ENCODE assay signal across 1 cellular context in the genomic region with DNA sequence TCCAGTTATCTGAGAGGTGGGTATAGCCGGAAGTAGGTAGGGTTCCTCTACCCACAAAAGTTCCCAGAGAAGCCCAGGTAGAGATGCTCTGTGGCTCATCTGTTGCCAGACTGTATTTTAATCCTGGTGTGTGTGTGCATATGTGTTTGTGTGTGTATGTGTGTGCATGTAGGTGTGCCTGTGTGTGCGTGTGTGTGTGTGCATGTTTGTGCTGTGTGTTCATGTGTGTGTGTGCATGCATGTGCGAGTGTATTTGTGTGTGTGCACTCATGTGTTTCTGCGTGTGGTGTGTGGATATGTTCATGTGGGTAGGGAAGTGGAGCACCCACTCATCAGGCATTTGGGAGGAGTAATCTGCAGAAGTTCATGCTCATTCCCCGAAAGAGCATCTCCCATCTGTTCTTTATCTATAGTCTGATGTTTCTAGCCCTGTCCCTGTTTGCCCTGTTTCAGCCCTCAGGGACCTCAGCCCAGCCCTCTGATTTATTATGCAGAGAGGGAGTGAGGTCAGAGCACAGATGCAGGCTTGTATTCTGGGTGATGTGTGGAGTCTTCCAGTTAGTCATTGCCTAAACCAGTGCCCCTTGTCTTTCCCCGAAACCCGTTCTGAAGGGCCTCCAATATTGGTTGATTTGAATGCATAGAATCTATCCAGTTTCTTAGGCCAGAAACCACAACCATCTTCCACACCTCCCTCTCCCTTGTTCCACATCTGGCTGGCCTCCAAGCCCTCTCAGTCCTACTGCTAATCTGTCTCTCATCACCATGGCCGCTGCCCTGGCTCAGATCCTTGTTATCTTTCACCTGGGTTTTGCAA.
TF ChIP-seq lines count a peak whose summit lies in the region.

No MANE protein-coding gene starts in this region.

TF ChIP-seq in HEK293, 187 proteins besides CTCF, POLR2A, EP300 and RAD21:
- TF ChIP-seq, protein P1, sequence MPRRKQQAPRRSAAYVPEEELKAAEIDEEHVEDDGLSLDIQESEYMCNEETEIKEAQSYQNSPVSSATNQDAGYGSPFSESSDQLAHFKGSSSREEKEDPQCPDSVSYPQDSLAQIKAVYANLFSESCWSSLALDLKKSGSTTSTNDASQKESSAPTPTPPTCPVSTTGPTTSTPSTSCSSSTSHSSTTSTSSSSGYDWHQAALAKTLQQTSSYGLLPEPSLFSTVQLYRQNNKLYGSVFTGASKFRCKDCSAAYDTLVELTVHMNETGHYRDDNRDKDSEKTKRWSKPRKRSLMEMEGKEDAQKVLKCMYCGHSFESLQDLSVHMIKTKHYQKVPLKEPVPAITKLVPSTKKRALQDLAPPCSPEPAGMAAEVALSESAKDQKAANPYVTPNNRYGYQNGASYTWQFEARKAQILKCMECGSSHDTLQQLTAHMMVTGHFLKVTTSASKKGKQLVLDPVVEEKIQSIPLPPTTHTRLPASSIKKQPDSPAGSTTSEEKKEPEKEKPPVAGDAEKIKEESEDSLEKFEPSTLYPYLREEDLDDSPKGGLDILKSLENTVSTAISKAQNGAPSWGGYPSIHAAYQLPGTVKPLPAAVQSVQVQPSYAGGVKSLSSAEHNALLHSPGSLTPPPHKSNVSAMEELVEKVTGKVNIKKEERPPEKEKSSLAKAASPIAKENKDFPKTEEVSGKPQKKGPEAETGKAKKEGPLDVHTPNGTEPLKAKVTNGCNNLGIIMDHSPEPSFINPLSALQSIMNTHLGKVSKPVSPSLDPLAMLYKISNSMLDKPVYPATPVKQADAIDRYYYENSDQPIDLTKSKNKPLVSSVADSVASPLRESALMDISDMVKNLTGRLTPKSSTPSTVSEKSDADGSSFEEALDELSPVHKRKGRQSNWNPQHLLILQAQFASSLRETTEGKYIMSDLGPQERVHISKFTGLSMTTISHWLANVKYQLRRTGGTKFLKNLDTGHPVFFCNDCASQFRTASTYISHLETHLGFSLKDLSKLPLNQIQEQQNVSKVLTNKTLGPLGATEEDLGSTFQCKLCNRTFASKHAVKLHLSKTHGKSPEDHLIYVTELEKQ (tag by site-specific recombination; IDR thresholded peaks at IDR 0.05; ENCODE audit: borderline replicate concordance), result no peak
- TF ChIP-seq WT1 (tag by site-specific recombination; IDR thresholded peaks at IDR 0.05) (no peak), ZNF2 (tag by site-specific recombination; IDR thresholded peaks at IDR 0.05) (no peak), TCF7L2 (IDR thresholded peaks at IDR 0.05; ENCODE audit: borderline replicate concordance, low read depth, low read length) (no peak), ZBTB1 (tag by site-specific recombination; IDR thresholded peaks at IDR 0.05) (no peak), ZBTB17 (tag by site-specific recombination; IDR thresholded peaks at IDR 0.05) (0 out of 2 replicates have a peak, but pooled peaks have one; percentile 21), ZNF776 (tag by site-specific recombination; IDR thresholded peaks at IDR 0.05; ENCODE audit: borderline replicate concordance) (peak; percentile 40; the same call in 1 of the 2 replicates), ZNF792 (tag by site-specific recombination; IDR thresholded peaks at IDR 0.05) (no peak), BCL11B (tag by site-specific recombination; IDR thresholded peaks at IDR 0.05; ENCODE audit: low read depth) (no peak), ZNF664 (tag by site-specific recombination; IDR thresholded peaks at IDR 0.05) (no peak), ZSCAN30 (tag by site-specific recombination; IDR thresholded peaks at IDR 0.05) (no peak), ZNF274 (IDR thresholded peaks at IDR 0.05; ENCODE audit: low read length) (no peak), ZNF274 (tag by site-specific recombination; IDR thresholded peaks at IDR 0.05; ENCODE audit: borderline replicate concordance) (no peak), ZNF184 (tag by site-specific recombination; IDR thresholded peaks at IDR 0.05) (no peak), ZBTB8A (tag by site-specific recombination; IDR thresholded peaks at IDR 0.05) (peak; percentile 27; the same call in 1 of the 2 replicates)
- TF ChIP-seq, protein P2, sequence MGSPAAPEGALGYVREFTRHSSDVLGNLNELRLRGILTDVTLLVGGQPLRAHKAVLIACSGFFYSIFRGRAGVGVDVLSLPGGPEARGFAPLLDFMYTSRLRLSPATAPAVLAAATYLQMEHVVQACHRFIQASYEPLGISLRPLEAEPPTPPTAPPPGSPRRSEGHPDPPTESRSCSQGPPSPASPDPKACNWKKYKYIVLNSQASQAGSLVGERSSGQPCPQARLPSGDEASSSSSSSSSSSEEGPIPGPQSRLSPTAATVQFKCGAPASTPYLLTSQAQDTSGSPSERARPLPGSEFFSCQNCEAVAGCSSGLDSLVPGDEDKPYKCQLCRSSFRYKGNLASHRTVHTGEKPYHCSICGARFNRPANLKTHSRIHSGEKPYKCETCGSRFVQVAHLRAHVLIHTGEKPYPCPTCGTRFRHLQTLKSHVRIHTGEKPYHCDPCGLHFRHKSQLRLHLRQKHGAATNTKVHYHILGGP (tag by site-specific recombination; IDR thresholded peaks at IDR 0.05), result no peak
- TF ChIP-seq, protein P3, sequence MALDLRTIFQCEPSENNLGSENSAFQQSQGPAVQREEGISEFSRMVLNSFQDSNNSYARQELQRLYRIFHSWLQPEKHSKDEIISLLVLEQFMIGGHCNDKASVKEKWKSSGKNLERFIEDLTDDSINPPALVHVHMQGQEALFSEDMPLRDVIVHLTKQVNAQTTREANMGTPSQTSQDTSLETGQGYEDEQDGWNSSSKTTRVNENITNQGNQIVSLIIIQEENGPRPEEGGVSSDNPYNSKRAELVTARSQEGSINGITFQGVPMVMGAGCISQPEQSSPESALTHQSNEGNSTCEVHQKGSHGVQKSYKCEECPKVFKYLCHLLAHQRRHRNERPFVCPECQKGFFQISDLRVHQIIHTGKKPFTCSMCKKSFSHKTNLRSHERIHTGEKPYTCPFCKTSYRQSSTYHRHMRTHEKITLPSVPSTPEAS (tag by site-specific recombination; IDR thresholded peaks at IDR 0.05), result peak; percentile 99
